In the genomic region with DNA sequence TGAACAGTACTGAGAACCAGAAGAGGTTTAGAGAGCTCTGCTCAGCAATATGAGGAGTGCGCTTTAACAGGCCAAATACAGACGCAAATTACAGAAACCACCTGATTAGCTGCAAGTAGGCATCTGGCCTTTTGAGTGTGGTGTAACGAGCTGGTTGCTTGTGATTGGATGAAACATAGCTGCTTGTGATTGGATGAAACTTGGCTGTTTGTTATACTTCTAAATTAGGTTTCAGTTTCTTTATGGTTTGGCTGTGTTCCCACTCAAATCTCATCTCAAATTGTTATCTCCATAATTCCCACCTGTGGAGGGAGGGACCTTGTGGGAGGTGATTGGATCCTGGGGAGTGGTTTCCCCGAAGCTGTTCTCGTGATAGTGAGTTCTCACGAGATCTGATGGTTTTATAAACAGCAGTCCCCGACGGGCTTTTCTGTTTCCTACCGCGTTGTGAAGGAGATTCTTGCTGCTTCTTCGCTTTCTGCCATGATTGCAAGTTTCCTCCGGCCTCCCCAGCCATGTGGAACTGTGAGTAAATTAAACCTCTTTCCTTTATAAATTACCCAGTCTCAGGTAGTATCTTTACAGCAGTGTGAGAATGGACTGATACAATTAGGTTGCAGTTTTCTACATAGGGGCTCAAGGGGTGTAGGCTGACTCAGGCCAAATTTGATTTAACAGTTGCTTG, we compare ENCODE assay signal across 14 cellular contexts.
DNase-seq lines count a peak whose midpoint lies in the region; TF ChIP-seq lines count a peak whose summit lies in the region.
"Had no signal": no experiment of that assay in that cellular context is flagged by ENCODE, and none has a peak within 500 bp of the region (broad histone marks: within the 10 kb centered on the region; RNA-seq: fewer than 3 reads in every experiment).

No MANE protein-coding gene starts in this region.

- DNase-seq in DMS79 (lab: John Stamatoyannopoulos, UW): peak; percentile 1
- no peak for DNase-seq in DMS79 treated with DMSO at 0.1 percent for 48 hours (lab: John Stamatoyannopoulos, UW)
- peak; percentile 99 for DNase-seq in NCI-H2029 treated with DMSO at 0.1 percent for 48 hours (lab: John Stamatoyannopoulos, UW)
- peak; percentile 85 for DNase-seq in SHP77 treated with DMSO at 0.1 percent for 48 hours (lab: John Stamatoyannopoulos, UW)
- peak; percentile 18 for DNase-seq in testis
- DNase-seq in activated T-cell treated with anti-CD3 and anti-CD28 coated beads, Interleukin-2, amount 50 U/mL, for 1 hour: no peak
- no peak for DNase-seq in NCI-H2227 (lab: John Stamatoyannopoulos, UW; ENCODE audit: unreplicated experiment)
- DNase-seq in dedifferentiated amniotic fluid mesenchymal stem cell (ENCODE audit: extremely low spot score): no peak
- DNase-seq: DND-41, hippocampal formation, left ventricle myocardium inferior, small intestine, transverse colon had no signal

- 64 to 72% methylated on average over 12 of the region's 12 CpGs for WGBS in testis, 2 donors

- H3K4me3 ChIP-seq in testis: peak overlapping the region; percentile 12 to 35
- H3K4me3 ChIP-seq: left ventricle myocardium inferior, SJSA1, transverse colon had no signal

- H3K27me3 ChIP-seq in testis: no peaks in the 10 kb centered on the region
- H3K27me3 ChIP-seq: SJSA1, transverse colon had no signal

- no peak for TF ChIP-seq CTCF in testis (IDR thresholded peaks at IDR 0.05)

- H3K9me3 ChIP-seq in testis: no peaks in the 10 kb centered on the region
- H3K9me3 ChIP-seq: SJSA1, transverse colon had no signal

- no peaks in the 10 kb centered on the region for H3K4me1 ChIP-seq in testis
- H3K4me1 ChIP-seq: left ventricle myocardium inferior, SJSA1, transverse colon had no signal

- intact Hi-C loops in testis (cut with DNase I; ENCODE audit: low total_unique reads): no loop called here

- TF ChIP-seq POLR2A in testis (IDR thresholded peaks at IDR 0.05): no peak

- no peak overlapping the region for H3K27ac ChIP-seq in testis
- H3K27ac ChIP-seq: left ventricle myocardium inferior, SJSA1, transverse colon had no signal

- no peaks in the 10 kb centered on the region for H3K36me3 ChIP-seq in testis (ENCODE audit: low read depth, missing control alignments)
- H3K36me3 ChIP-seq: left ventricle myocardium inferior, SJSA1, transverse colon had no signal

Comparison
In these comparisons a context has a peak if more than half of its experiments do, and no peak if none do; other contexts are left out.
1. DNase-seq: peak in DMS79 (single experiment), NCI-H2029 treated with DMSO at 0.1 percent for 48 hours (single experiment), SHP77 treated with DMSO at 0.1 percent for 48 hours (single experiment) and testis (single experiment); none in DMS79 treated with DMSO at 0.1 percent for 48 hours (single experiment), activated T-cell treated with anti-CD3 and anti-CD28 coated beads, Interleukin-2, amount 50 U/mL, for 1 hour (single experiment), NCI-H2227 (single experiment) and dedifferentiated amniotic fluid mesenchymal stem cell (single experiment).